1 cellular context compared by ENCODE assay signal in the genomic region with DNA sequence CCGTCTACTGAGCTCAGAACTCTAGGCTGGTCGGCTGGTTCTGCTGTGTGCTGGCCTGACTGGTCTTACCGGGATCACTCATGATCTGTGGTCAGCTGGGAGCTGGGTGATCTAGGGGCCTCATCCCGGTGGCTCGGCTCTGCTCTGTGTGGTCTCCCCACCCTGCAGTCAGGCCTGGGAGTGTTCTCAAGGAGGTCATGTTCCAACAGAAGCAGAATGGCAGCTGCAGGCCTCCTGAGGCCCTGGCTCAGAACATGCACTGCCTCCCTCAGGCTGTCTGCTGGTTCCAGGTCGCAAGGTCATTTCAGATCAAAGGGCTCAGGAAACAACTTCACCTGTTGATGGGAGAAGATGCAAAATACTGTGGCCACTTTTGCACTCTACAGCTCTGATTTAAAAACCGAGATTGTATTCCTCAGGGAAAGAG.
TF ChIP-seq lines count a peak whose summit lies in the region.

No MANE protein-coding gene starts in this region.

TF ChIP-seq in HepG2, 621 proteins besides CTCF, POLR2A, EP300 and RAD21 (continued from another document and continues in another):
- TF ChIP-seq, protein P1, sequence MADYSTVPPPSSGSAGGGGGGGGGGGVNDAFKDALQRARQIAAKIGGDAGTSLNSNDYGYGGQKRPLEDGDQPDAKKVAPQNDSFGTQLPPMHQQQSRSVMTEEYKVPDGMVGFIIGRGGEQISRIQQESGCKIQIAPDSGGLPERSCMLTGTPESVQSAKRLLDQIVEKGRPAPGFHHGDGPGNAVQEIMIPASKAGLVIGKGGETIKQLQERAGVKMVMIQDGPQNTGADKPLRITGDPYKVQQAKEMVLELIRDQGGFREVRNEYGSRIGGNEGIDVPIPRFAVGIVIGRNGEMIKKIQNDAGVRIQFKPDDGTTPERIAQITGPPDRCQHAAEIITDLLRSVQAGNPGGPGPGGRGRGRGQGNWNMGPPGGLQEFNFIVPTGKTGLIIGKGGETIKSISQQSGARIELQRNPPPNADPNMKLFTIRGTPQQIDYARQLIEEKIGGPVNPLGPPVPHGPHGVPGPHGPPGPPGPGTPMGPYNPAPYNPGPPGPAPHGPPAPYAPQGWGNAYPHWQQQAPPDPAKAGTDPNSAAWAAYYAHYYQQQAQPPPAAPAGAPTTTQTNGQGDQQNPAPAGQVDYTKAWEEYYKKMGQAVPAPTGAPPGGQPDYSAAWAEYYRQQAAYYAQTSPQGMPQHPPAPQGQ (CRISPR knock-in tag; IDR thresholded peaks at IDR 0.05; ENCODE audit: borderline replicate concordance) = no peak
- TF ChIP-seq RFX1 (IDR thresholded peaks at IDR 0.05) (no peak), ZNF567 (CRISPR knock-in tag; IDR thresholded peaks at IDR 0.05; ENCODE audit: borderline replicate concordance) (no peak), ZNF121 (CRISPR knock-in tag; IDR thresholded peaks at IDR 0.05) (no peak), ZNF672 (CRISPR knock-in tag; IDR thresholded peaks at IDR 0.05) (no peak), SSRP1 (CRISPR knock-in tag; IDR thresholded peaks at IDR 0.05) (no peak), DNMT1 (CRISPR knock-in tag; IDR thresholded peaks at IDR 0.05) (0 out of 2 replicates have a peak, but pooled peaks have one; percentile 70), REXO4 (CRISPR knock-in tag; IDR thresholded peaks at IDR 0.05; ENCODE audit: borderline replicate concordance) (no peak), ZNF383 (CRISPR knock-in tag; IDR thresholded peaks at IDR 0.05; ENCODE audit: borderline replicate concordance) (no peak), ZNF282 (IDR thresholded peaks at IDR 0.05; ENCODE audit: partially characterized antibody) (no peak), NRL (CRISPR knock-in tag; IDR thresholded peaks at IDR 0.05; ENCODE audit: borderline replicate concordance) (no peak), MEF2D (CRISPR knock-in tag; IDR thresholded peaks at IDR 0.05) (peak; percentile 81; the same call in 1 of the 2 replicates), RELA (CRISPR knock-in tag; IDR thresholded peaks at IDR 0.05) (no peak), NKX3-1 (CRISPR knock-in tag; IDR thresholded peaks at IDR 0.05) (no peak), ZNF761 (CRISPR knock-in tag; conservative IDR thresholded peaks at IDR 0.05) (0 out of 2 replicates have a peak, but pooled peaks have one; percentile 33), ZNF775 (CRISPR knock-in tag; IDR thresholded peaks at IDR 0.05; ENCODE audit: borderline replicate concordance) (0 out of 2 replicates have a peak, but pooled peaks have one; percentile 60), FOXA3 (CRISPR knock-in tag; IDR thresholded peaks at IDR 0.05) (peak; percentile 84), ZSCAN31 (CRISPR knock-in tag; IDR thresholded peaks at IDR 0.05; ENCODE audit: low read depth) (no peak; the same call in none of the 2 replicates), ZMAT3 (CRISPR knock-in tag; conservative IDR thresholded peaks at IDR 0.05) (no peak), HOXD1 (CRISPR knock-in tag; IDR thresholded peaks at IDR 0.05) (no peak), ZNF143 (CRISPR knock-in tag; IDR thresholded peaks at IDR 0.05) (no peak), RFXANK (CRISPR knock-in tag; IDR thresholded peaks at IDR 0.05) (no peak), SYNCRIP (IDR thresholded peaks at IDR 0.05; ENCODE audit: insufficient read depth, low read depth, low read length) (no peak), ZNF3 (CRISPR knock-in tag; IDR thresholded peaks at IDR 0.05) (no peak), ZNF441 (CRISPR knock-in tag; IDR thresholded peaks at IDR 0.05; ENCODE audit: borderline replicate concordance) (no peak), ZNF549 (CRISPR knock-in tag; IDR thresholded peaks at IDR 0.05) (no peak), KLF11 (CRISPR knock-in tag; IDR thresholded peaks at IDR 0.05) (no peak), ONECUT2 (CRISPR knock-in tag; IDR thresholded peaks at IDR 0.05) (no peak), ZNF253 (CRISPR knock-in tag; IDR thresholded peaks at IDR 0.05; ENCODE audit: borderline replicate concordance) (no peak), REPIN1 (CRISPR knock-in tag; IDR thresholded peaks at IDR 0.05; ENCODE audit: borderline replicate concordance, low read depth) (0 out of 2 replicates have a peak, but pooled peaks have one; percentile 54), LCORL (IDR thresholded peaks at IDR 0.05) (no peak), LCORL (CRISPR knock-in tag; IDR thresholded peaks at IDR 0.05) (peak; percentile 70; the same call in 1 of the 2 replicates), PHF21A (CRISPR knock-in tag; IDR thresholded peaks at IDR 0.05) (peak; percentile 60; the same call in 1 of the 2 replicates), CBX2 (IDR thresholded peaks at IDR 0.05; ENCODE audit: low read depth, low read length) (no peak), CBX2 (CRISPR knock-in tag; IDR thresholded peaks at IDR 0.05; ENCODE audit: low read depth) (no peak), ZFP36 (IDR thresholded peaks at IDR 0.05; ENCODE audit: borderline replicate concordance, low read depth, low read length, partially characterized antibody) (no peak)
- TF ChIP-seq, protein P2, sequence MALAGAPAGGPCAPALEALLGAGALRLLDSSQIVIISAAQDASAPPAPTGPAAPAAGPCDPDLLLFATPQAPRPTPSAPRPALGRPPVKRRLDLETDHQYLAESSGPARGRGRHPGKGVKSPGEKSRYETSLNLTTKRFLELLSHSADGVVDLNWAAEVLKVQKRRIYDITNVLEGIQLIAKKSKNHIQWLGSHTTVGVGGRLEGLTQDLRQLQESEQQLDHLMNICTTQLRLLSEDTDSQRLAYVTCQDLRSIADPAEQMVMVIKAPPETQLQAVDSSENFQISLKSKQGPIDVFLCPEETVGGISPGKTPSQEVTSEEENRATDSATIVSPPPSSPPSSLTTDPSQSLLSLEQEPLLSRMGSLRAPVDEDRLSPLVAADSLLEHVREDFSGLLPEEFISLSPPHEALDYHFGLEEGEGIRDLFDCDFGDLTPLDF (CRISPR knock-in tag; IDR thresholded peaks at IDR 0.05) = no peak
- TF ChIP-seq, protein P3, sequence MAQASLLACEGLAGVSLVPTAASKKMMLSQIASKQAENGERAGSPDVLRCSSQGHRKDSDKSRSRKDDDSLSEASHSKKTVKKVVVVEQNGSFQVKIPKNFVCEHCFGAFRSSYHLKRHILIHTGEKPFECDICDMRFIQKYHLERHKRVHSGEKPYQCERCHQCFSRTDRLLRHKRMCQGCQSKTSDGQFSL (CRISPR knock-in tag; IDR thresholded peaks at IDR 0.05) = no peak
- TF ChIP-seq, protein P4, sequence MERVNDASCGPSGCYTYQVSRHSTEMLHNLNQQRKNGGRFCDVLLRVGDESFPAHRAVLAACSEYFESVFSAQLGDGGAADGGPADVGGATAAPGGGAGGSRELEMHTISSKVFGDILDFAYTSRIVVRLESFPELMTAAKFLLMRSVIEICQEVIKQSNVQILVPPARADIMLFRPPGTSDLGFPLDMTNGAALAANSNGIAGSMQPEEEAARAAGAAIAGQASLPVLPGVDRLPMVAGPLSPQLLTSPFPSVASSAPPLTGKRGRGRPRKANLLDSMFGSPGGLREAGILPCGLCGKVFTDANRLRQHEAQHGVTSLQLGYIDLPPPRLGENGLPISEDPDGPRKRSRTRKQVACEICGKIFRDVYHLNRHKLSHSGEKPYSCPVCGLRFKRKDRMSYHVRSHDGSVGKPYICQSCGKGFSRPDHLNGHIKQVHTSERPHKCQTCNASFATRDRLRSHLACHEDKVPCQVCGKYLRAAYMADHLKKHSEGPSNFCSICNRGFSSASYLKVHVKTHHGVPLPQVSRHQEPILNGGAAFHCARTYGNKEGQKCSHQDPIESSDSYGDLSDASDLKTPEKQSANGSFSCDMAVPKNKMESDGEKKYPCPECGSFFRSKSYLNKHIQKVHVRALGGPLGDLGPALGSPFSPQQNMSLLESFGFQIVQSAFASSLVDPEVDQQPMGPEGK (CRISPR knock-in tag; IDR thresholded peaks at IDR 0.05) = no peak; the same call in 1 of the 2 replicates
- TF ChIP-seq, protein P5, sequence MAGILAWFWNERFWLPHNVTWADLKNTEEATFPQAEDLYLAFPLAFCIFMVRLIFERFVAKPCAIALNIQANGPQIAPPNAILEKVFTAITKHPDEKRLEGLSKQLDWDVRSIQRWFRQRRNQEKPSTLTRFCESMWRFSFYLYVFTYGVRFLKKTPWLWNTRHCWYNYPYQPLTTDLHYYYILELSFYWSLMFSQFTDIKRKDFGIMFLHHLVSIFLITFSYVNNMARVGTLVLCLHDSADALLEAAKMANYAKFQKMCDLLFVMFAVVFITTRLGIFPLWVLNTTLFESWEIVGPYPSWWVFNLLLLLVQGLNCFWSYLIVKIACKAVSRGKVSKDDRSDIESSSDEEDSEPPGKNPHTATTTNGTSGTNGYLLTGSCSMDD (CRISPR knock-in tag; IDR thresholded peaks at IDR 0.05) = no peak
- TF ChIP-seq, protein P6, sequence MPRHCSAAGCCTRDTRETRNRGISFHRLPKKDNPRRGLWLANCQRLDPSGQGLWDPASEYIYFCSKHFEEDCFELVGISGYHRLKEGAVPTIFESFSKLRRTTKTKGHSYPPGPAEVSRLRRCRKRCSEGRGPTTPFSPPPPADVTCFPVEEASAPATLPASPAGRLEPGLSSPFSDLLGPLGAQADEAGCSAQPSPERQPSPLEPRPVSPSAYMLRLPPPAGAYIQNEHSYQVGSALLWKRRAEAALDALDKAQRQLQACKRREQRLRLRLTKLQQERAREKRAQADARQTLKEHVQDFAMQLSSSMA (CRISPR knock-in tag; IDR thresholded peaks at IDR 0.05) = no peak; the same call in 1 of the 2 replicates
- TF ChIP-seq, protein P7, sequence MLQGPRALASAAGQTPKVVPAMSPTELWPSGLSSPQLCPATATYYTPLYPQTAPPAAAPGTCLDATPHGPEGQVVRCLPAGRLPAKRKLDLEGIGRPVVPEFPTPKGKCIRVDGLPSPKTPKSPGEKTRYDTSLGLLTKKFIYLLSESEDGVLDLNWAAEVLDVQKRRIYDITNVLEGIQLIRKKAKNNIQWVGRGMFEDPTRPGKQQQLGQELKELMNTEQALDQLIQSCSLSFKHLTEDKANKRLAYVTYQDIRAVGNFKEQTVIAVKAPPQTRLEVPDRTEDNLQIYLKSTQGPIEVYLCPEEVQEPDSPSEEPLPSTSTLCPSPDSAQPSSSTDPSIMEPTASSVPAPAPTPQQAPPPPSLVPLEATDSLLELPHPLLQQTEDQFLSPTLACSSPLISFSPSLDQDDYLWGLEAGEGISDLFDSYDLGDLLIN (CRISPR knock-in tag; IDR thresholded peaks at IDR 0.05; ENCODE audit: borderline replicate concordance) = no peak
- TF ChIP-seq, protein P8, sequence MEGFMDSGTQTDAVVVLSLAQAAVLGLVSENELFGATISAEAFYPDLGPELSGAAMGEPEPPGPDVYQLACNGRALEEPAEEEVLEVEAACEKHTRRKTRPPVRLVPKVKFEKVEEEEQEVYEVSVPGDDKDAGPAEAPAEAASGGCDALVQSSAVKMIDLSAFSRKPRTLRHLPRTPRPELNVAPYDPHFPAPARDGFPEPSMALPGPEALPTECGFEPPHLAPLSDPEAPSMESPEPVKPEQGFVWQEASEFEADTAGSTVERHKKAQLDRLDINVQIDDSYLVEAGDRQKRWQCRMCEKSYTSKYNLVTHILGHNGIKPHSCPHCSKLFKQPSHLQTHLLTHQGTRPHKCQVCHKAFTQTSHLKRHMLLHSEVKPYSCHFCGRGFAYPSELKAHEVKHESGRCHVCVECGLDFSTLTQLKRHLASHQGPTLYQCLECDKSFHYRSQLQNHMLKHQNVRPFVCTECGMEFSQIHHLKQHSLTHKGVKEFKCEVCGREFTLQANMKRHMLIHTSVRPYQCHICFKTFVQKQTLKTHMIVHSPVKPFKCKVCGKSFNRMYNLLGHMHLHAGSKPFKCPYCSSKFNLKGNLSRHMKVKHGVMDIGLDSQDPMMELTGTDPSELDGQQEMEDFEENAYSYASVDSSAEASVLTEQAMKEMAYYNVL (CRISPR knock-in tag; IDR thresholded peaks at IDR 0.05; ENCODE audit: borderline replicate concordance) = no peak; the same call in 1 of the 2 replicates
- TF ChIP-seq, protein P9, sequence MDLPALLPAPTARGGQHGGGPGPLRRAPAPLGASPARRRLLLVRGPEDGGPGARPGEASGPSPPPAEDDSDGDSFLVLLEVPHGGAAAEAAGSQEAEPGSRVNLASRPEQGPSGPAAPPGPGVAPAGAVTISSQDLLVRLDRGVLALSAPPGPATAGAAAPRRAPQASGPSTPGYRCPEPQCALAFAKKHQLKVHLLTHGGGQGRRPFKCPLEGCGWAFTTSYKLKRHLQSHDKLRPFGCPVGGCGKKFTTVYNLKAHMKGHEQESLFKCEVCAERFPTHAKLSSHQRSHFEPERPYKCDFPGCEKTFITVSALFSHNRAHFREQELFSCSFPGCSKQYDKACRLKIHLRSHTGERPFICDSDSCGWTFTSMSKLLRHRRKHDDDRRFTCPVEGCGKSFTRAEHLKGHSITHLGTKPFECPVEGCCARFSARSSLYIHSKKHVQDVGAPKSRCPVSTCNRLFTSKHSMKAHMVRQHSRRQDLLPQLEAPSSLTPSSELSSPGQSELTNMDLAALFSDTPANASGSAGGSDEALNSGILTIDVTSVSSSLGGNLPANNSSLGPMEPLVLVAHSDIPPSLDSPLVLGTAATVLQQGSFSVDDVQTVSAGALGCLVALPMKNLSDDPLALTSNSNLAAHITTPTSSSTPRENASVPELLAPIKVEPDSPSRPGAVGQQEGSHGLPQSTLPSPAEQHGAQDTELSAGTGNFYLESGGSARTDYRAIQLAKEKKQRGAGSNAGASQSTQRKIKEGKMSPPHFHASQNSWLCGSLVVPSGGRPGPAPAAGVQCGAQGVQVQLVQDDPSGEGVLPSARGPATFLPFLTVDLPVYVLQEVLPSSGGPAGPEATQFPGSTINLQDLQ (CRISPR knock-in tag; IDR thresholded peaks at IDR 0.05) = no peak
- TF ChIP-seq, protein P10, sequence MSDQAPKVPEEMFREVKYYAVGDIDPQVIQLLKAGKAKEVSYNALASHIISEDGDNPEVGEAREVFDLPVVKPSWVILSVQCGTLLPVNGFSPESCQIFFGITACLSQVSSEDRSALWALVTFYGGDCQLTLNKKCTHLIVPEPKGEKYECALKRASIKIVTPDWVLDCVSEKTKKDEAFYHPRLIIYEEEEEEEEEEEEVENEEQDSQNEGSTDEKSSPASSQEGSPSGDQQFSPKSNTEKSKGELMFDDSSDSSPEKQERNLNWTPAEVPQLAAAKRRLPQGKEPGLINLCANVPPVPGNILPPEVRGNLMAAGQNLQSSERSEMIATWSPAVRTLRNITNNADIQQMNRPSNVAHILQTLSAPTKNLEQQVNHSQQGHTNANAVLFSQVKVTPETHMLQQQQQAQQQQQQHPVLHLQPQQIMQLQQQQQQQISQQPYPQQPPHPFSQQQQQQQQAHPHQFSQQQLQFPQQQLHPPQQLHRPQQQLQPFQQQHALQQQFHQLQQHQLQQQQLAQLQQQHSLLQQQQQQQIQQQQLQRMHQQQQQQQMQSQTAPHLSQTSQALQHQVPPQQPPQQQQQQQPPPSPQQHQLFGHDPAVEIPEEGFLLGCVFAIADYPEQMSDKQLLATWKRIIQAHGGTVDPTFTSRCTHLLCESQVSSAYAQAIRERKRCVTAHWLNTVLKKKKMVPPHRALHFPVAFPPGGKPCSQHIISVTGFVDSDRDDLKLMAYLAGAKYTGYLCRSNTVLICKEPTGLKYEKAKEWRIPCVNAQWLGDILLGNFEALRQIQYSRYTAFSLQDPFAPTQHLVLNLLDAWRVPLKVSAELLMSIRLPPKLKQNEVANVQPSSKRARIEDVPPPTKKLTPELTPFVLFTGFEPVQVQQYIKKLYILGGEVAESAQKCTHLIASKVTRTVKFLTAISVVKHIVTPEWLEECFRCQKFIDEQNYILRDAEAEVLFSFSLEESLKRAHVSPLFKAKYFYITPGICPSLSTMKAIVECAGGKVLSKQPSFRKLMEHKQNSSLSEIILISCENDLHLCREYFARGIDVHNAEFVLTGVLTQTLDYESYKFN (CRISPR knock-in tag; conservative IDR thresholded peaks at IDR 0.05) = peak; percentile 76
- TF ChIP-seq, protein P11, sequence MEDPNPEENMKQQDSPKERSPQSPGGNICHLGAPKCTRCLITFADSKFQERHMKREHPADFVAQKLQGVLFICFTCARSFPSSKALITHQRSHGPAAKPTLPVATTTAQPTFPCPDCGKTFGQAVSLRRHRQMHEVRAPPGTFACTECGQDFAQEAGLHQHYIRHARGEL (CRISPR knock-in tag; IDR thresholded peaks at IDR 0.05) = no peak
